20 cellular contexts compared by ENCODE assay signal in the genomic region with DNA sequence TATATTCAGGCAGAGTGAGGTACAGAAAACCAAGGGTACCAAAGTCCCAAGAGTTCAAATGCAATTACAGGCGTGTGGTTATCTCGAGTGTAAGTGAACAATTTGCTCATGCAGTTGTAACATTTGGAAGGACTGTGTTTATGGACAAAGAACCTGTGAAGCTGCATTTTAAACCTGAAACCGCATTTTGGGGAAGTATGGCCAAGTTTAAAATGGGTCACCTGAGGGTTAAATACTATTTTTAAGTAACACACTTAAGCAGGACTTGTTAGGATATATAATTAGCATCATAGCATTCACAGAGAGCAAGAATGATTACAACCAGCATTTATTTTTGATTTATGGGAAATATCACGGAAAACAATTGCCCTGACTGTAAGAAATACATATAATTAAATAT.
"Had no signal": no experiment of that assay in that cellular context is flagged by ENCODE, and none has a peak within 500 bp of the region (broad histone marks: within the 10 kb centered on the region; RNA-seq: fewer than 3 reads in every experiment).

No MANE protein-coding gene starts in this region.

- H3K9me3 ChIP-seq: body of pancreas, prostate gland, suprapubic skin, transverse colon, vagina had no signal

- H3K27ac ChIP-seq: body of pancreas, foreskin keratinocyte, hepatocyte, prostate gland, suprapubic skin, transverse colon, vagina had no signal

- H3K4me1 ChIP-seq: body of pancreas, foreskin keratinocyte, prostate gland, suprapubic skin, vagina had no signal

- DNase-seq: activated CD4-positive, alpha-beta T cell treated with anti-CD3 and anti-CD28 coated beads for 48 hours; activated CD4-positive, CD25-positive, alpha-beta regulatory T cell; activated CD8-positive, alpha-beta T cell treated with anti-CD3 and anti-CD28 coated beads, Interleukin-2, amount 10 ng/mL, durations not matched to agents 7 days and 5 days; activated naive CD4-positive, alpha-beta T cell treated with anti-CD3 and anti-CD28 coated beads for 36 hours; activated T-cell treated with anti-CD3 and anti-CD28 coated beads, Interleukin-2, amount 50 U/mL, for 24 hours; body of pancreas; caudate nucleus; foreskin keratinocyte; left cardiac atrium; mesenchymal stem cell; naive thymus-derived CD4-positive, alpha-beta T cell; right cardiac atrium; stimulated activated CD4-positive, alpha-beta T cell treated with anti-CD3 and anti-CD28 coated beads, Interleukin-15, amount 100 ng/mL, for 24 hours; stimulated activated CD4-positive, alpha-beta T cell treated with anti-CD3 and anti-CD28 coated beads, Interleukin-2, amount 100 ng/mL, for 48 hours; stimulated activated naive CD8-positive, alpha-beta T cell treated with anti-CD3 and anti-CD28 coated beads, Interleukin-15, amount 100 ng/mL, for 72 hours; transverse colon had no signal

- H3K36me3 ChIP-seq: prostate gland, suprapubic skin, transverse colon, vagina had no signal

- H3K4me3 ChIP-seq: body of pancreas, hepatocyte, prostate gland, suprapubic skin, transverse colon, vagina had no signal

- ATAC-seq: activated CD8-positive, alpha-beta T cell treated with anti-CD3 and anti-CD28 coated beads, Interleukin-2, amount 10 ng/mL, durations not matched to agents 7 days and 5 days; body of pancreas; foreskin keratinocyte; left cardiac atrium; naive thymus-derived CD4-positive, alpha-beta T cell; right cardiac atrium; stimulated activated naive CD8-positive, alpha-beta T cell treated with anti-CD3 and anti-CD28 coated beads, Interleukin-15, amount 100 ng/mL, for 72 hours had no signal

- H3K27me3 ChIP-seq: body of pancreas, foreskin keratinocyte, hepatocyte, suprapubic skin, transverse colon, vagina had no signal
